In the genomic region with DNA sequence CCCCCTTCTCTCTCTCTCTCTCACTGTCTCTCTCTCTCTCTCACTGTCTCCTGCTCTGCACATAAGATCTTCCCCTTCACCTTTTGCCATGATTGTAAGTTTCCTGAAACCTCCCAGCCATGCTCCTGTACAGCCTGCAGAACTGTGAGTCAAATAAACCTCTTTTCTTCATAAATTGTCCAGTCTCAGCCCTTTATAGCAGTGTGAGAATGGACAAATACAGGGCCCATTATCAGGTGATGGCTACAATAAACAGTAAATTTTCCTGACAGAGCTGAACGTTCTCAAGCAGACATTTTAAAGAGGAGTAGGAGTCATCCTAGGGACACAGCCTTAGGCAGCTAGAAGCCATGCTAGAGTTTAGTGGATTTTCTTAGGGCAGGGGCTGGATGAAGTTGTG, we compare ENCODE assay signal across 25 cellular contexts.
"Had no signal": no experiment of that assay in that cellular context is flagged by ENCODE, and none has a peak within 500 bp of the region (broad histone marks: within the 10 kb centered on the region; RNA-seq: fewer than 3 reads in every experiment).

No MANE protein-coding gene starts in this region.

- H3K27me3 ChIP-seq: dorsolateral prefrontal cortex, gastrocnemius medialis, right lobe of liver, stomach, testis, tibial artery had no signal

- H3K4me3 ChIP-seq: dorsolateral prefrontal cortex, gastrocnemius medialis, lower lobe of right lung, right lobe of liver, stomach, testis, tibial artery had no signal

- FAIRE-seq: colon, keratinocyte had no signal

- H3K27ac Mint-ChIP-seq: endodermal cell; natural killer cell; progenitor cell of endocrine pancreas; stimulated activated effector memory CD8-positive, alpha-beta T cell treated with anti-CD3 and anti-CD28 coated beads, Interleukin-12 subunit alpha, Interleukin-12 subunit beta, amount 100 ng/mL, for 72 hours; type B pancreatic cell had no signal

- DNase-seq: dorsolateral prefrontal cortex; effector CD4-positive, alpha-beta T cell; endodermal cell; foreskin fibroblast; gastrocnemius medialis; head of caudate nucleus; left ventricle myocardium superior; lower lobe of right lung; natural killer cell; right lobe of liver; stimulated activated CD4-positive, alpha-beta T cell treated with anti-CD3 and anti-CD28 coated beads, Interleukin-2, amount 100 ng/mL, for 24 hours; stimulated activated CD4-positive, alpha-beta T cell treated with anti-CD3 and anti-CD28 coated beads, Interleukin-4, amount 100 ng/mL, for 24 hours; stimulated activated naive CD4-positive, alpha-beta T cell treated with Interleukin-2 at 50 U/mL for 16 hours; stomach; testis; tibial artery had no signal

- H3K9me3 Mint-ChIP-seq: type B pancreatic cell had no signal

- ATAC-seq: esophagus mucosa; gastrocnemius medialis; left ventricle myocardium superior; lower lobe of right lung; natural killer cell; right lobe of liver; stimulated activated effector memory CD8-positive, alpha-beta T cell treated with anti-CD3 and anti-CD28 coated beads, Interleukin-12 subunit alpha, Interleukin-12 subunit beta, amount 100 ng/mL, for 72 hours had no signal

- H3K9ac ChIP-seq: parathyroid adenoma had no signal

- H3K4me3 Mint-ChIP-seq: endodermal cell; natural killer cell; neural crest cell; stimulated activated effector memory CD8-positive, alpha-beta T cell treated with anti-CD3 and anti-CD28 coated beads, Interleukin-12 subunit alpha, Interleukin-12 subunit beta, amount 100 ng/mL, for 72 hours; type B pancreatic cell had no signal

- H3K27me3 Mint-ChIP-seq: progenitor cell of endocrine pancreas, type B pancreatic cell had no signal

- H3K36me3 ChIP-seq: gastrocnemius medialis, lower lobe of right lung, right lobe of liver, stomach, tibial artery had no signal

- H2AFZ ChIP-seq: parathyroid adenoma had no signal

- H3K79me2 ChIP-seq: parathyroid adenoma had no signal

- H3K9me3 ChIP-seq: gastrocnemius medialis, right lobe of liver, testis, tibial artery had no signal

- H3K4me1 ChIP-seq: gastrocnemius medialis, lower lobe of right lung, parathyroid adenoma, right lobe of liver, stomach, testis, tibial artery had no signal

- H3K27ac ChIP-seq: dorsolateral prefrontal cortex, epithelial cell of prostate, gastrocnemius medialis, lower lobe of right lung, parathyroid adenoma, right lobe of liver, stomach, testis, tibial artery had no signal

- H3K36me3 Mint-ChIP-seq: natural killer cell; stimulated activated effector memory CD8-positive, alpha-beta T cell treated with anti-CD3 and anti-CD28 coated beads, Interleukin-12 subunit alpha, Interleukin-12 subunit beta, amount 100 ng/mL, for 72 hours; type B pancreatic cell had no signal

- H3K4me1 Mint-ChIP-seq: natural killer cell; neural crest cell; stimulated activated effector memory CD8-positive, alpha-beta T cell treated with anti-CD3 and anti-CD28 coated beads, Interleukin-12 subunit alpha, Interleukin-12 subunit beta, amount 100 ng/mL, for 72 hours had no signal
